Comparison of ENCODE assay signal across 8 cellular contexts in the genomic region with DNA sequence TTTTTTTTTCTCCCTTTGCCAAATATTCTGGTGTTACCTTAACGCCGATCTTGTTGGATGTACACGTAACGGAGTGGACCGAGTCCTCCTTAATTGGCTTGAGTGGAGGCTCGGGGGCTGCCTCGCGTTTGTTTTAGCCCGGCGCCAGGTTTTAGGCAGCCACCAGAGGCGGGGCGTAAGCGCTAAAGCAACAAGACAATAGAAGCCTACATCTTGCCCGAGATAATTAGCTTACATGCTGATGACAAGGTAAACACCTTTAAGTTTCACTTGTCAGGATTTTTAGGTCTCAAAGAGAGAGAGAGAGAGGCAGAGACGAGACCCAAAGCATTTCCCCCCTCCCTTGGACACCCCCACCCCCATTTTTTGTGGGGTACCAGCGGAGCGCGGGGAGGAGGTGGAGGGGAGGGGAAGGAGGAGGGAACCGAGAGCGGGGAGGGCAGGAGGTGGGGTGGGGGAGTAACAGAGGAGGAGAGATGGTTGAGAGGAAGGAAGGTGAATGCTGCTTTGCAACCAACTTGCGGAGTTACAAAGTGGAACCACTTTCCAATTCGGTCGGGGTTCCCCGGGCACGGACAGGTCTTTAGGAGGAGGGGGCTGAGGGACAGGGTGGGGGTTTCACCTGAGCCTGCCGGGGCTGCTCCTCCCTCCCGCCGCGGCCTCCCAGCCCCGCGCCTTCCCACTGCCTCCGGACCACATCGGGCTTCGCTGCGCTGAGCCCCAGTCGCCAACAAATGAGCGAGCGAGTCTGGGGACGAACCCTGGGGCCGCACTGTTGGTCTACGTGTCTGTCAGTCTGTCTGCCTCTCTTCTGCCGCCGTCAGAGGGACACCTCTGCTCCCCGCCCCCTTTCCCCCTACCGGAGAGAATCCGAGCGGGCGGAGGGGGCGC. TPM values are rescaled to one million over a fixed set of nuclear protein-coding genes. Genes with fewer than 3 reads are reported as not detected.
DNase-seq lines count a peak whose midpoint lies in the region; ATAC-seq, FAIRE-seq and TF ChIP-seq lines count a peak whose summit lies in the region.

TSS of gene NKX2-1 (minus strand) at position 802 of the 891 bp plus-strand sequence. CDS start at position 699, 103 bp downstream.

- peak; percentile 73 for FAIRE-seq in urothelium cell line (lab: Jason Lieb, UNC)

- intact Hi-C loops in right cardiac atrium (cut with DNase I) (no loop called here), left ventricle myocardium superior (cut with micrococcal nuclease) (no loop called here), Panc1 (cut with micrococcal nuclease; ENCODE audit: unreplicated experiment) (no loop called here)

- TF ChIP-seq CTCF in Panc1 (IDR thresholded peaks at IDR 0.05), result no peak

- CTCF ChIA-PET in Panc1 (lab: Charles Lee), result interaction anchor here (1.1 kb wide), 1 partner anchor 450 kb away, joined by 3 read pairs; no protein-coding TSS in a partner anchor

- H3K4me1 ChIP-seq in right cardiac atrium (ENCODE audit: control insufficient read depth, insufficient read depth, low read length) (peaks cover 2% of the 10 kb centered on the region), Panc1 (ENCODE audit: control insufficient read depth, insufficient read depth, low read length) (no peaks in the 10 kb centered on the region; the same call in 1 of the 2 replicates)

- WGBS in right cardiac atrium, result 2% methylated on average over 49 of the region's 49 CpGs

- no TSS peak for BruUV-seq in Panc1 (replicated peaks; lab: Mats Ljungman, UMichigan)

- in situ Hi-C loops in Panc1 (cut with HindIII; ENCODE audit: low pct_unique_long_range_greater_than_20kb, low sequenced_read_pairs), result no loop called here

- H3K27me3 ChIP-seq in right cardiac atrium (ENCODE audit: control insufficient read depth, insufficient read depth) (no peaks in the 10 kb centered on the region), Panc1 (ENCODE audit: control insufficient read depth, insufficient read depth, low read length) (no peaks in the 10 kb centered on the region; the same call in 1 of the 2 replicates)

- no peak for DNase-seq in right cardiac atrium
- DNase-seq in left ventricle myocardium superior, result no peak
- DNase-seq in Panc1 (ENCODE audit: low read depth, low spot score), result no peak
- DNase-seq in iPS-NIHi7 (ENCODE audit: extremely low spot score), result peak; percentile 74
- peak; percentile 69 for DNase-seq in urothelium cell line (ENCODE audit: low spot score)
- DNase-seq in inferior parietal cortex (ENCODE audit: extremely low spot score), result no peak

- ATAC-seq in right cardiac atrium (no peak), left ventricle myocardium superior (no peak), Panc1 (peak; percentile 73), GM21619 (IDR thresholded peaks at IDR 0.05; ENCODE audit: unreplicated experiment) (no peak), GM18870 (IDR thresholded peaks at IDR 0.05; ENCODE audit: unreplicated experiment) (no peak)

- H3K27ac ChIP-seq in right cardiac atrium (ENCODE audit: low read length) (no peak within 1 kb of the TSS), Panc1 (ENCODE audit: low read length) (no peak within 1 kb of the TSS)

- H3K9me3 ChIP-seq in right cardiac atrium (ENCODE audit: control insufficient read depth, low read length) (no peaks in the 10 kb centered on the region), Panc1 (ENCODE audit: control insufficient read depth, insufficient read depth, low read depth, low read length) (no peaks in the 10 kb centered on the region)

- no peaks in the 10 kb centered on the region for H3K36me3 ChIP-seq in Panc1 (ENCODE audit: control insufficient read depth, insufficient read depth, low read length)

- peak within 1 kb of the TSS; percentile 31 for H3K4me3 ChIP-seq in right cardiac atrium (ENCODE audit: low read length)
- peak within 1 kb of the TSS; percentile 33 to 55 for H3K4me3 ChIP-seq in Panc1 (ENCODE audit: low read depth in 2 of 2, low read length in 2 of 2)

- POLR2A ChIA-PET in Panc1 (lab: Charles Lee), result no interaction called here

RNA-seq across cellular contexts. Expression of gene NKX2-1, which starts in this region (rescaled TPM):
- under 1 TPM in 1 of 4 donors, not detected in 3; 0.25 TPM for total RNA-seq in right cardiac atrium
- not detected for polyA plus RNA-seq in right cardiac atrium
- not detected for total RNA-seq in left ventricle myocardium superior
- total RNA-seq in Panc1 (2021; ENCODE audit: unreplicated experiment), result 0.13 TPM
- not detected for polyA plus RNA-seq in Panc1 (2012; ENCODE audit: insufficient read length)

Comparison
In these comparisons a context has a peak if more than half of its experiments do, and no peak if none do; other contexts are left out.
1. Peak in ATAC-seq and H3K4me3 ChIP-seq in Panc1; RNA of the gene not detected or under 1 TPM.
2. DNase-seq: peak in iPS-NIHi7 (single experiment) and urothelium cell line (single experiment); none in right cardiac atrium (0 of 3), left ventricle myocardium superior (single experiment), Panc1 (single experiment) and inferior parietal cortex (single experiment).